In the genomic region with DNA sequence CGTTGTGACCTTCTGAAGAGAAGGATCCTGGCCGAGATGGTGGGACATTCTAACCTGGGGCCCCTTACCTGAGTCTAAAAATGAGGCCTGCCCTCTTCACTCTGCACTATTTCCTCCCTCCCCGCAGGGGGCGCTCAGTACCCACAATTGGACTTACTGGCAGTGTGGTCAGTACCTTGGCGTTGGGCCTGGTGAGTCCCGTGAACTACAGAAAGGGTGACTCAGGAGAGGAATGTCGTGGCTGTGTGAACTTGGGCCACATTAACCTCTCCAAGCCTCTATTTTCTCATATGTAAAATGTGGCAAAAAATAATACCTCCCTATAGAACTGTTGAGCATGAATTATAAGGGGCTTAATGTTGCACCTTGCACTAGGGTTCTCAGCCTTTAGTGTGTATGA, we compare ENCODE assay signal across 8 cellular contexts. TPM values are rescaled to one million over a fixed set of nuclear protein-coding genes. Genes with fewer than 3 reads are reported as not detected.
DNase-seq lines count a peak whose midpoint lies in the region; ATAC-seq and TF ChIP-seq lines count a peak whose summit lies in the region.

No MANE protein-coding gene starts in this region.

- H3K27ac Mint-ChIP-seq in activated naive CD4-positive, alpha-beta T cell treated with anti-CD3 and anti-CD28 coated beads, Interleukin-2, amount 50 U/mL, for 72 hours = peak overlapping the region in 1 of 2 donors; percentile 55

- no peak for TF ChIP-seq POLR2A in ovary (IDR thresholded peaks at IDR 0.05)
- no peak for TF ChIP-seq POLR2A in testis (IDR thresholded peaks at IDR 0.05)

- H3K9me3 ChIP-seq in ovary (no peaks in the 10 kb centered on the region), testis (no peaks in the 10 kb centered on the region)

- DNase-seq in GM12865 (ENCODE audit: low read depth) (peak; percentile 91), LoVo (ENCODE audit: low spot score) (peak; percentile 92), glomerular visceral epithelial cell (ENCODE audit: extremely low spot score) (peak; percentile 96), ovary (peak; percentile 95 to 98 (median 97)), testis (peak; percentile 98)
- peak; percentile 82 to 88 for DNase-seq in activated naive CD4-positive, alpha-beta T cell treated with anti-CD3 and anti-CD28 coated beads, Interleukin-2, amount 50 U/mL, for 72 hours (ENCODE audit: low spot score in 2 of 2)

- 3 to 5% (median 4%) methylated on average over 7 of the region's 7 CpGs for WGBS in ovary, 3 donors
- WGBS in testis, 2 donors = 7% methylated on average over 5 to 7 of the region's 7 CpGs

- peaks cover 0 to 6% of the 10 kb centered on the region in 2 donors for H3K36me3 Mint-ChIP-seq in activated naive CD4-positive, alpha-beta T cell treated with anti-CD3 and anti-CD28 coated beads, Interleukin-2, amount 50 U/mL, for 72 hours

- H3K27me3 ChIP-seq in ovary (no peaks in the 10 kb centered on the region), testis (no peaks in the 10 kb centered on the region)

- TF ChIP-seq EP300 in ovary (IDR thresholded peaks at IDR 0.05) = peak; percentile 80

- H3K4me1 ChIP-seq in ovary (ENCODE audit: insufficient read depth) (peaks cover 8% of the 10 kb centered on the region), testis (peaks cover 22% of the 10 kb centered on the region)

- no peak overlapping the region for H3K4me3 ChIP-seq in GM12865 (ENCODE audit: low read depth, low read length)
- H3K4me3 ChIP-seq in ovary = no peak overlapping the region
- H3K4me3 ChIP-seq in testis = no peak overlapping the region

- no peaks in the 10 kb centered on the region for H3K9me3 Mint-ChIP-seq in activated naive CD4-positive, alpha-beta T cell treated with anti-CD3 and anti-CD28 coated beads, Interleukin-2, amount 50 U/mL, for 72 hours

- peak; percentile 92 for TF ChIP-seq CTCF in GM12865 (IDR thresholded peaks at IDR 0.05; ENCODE audit: insufficient read depth, low read depth, low read length, missing control alignments)
- TF ChIP-seq CTCF in ovary (IDR thresholded peaks at IDR 0.05) = peak; percentile 78 to 95 (median 94)
- peak; percentile 84 to 97 (median 93) for TF ChIP-seq CTCF in testis (IDR thresholded peaks at IDR 0.05)

- H3K27ac ChIP-seq in ovary (peak overlapping the region in 1 of 2 donors; percentile 51), testis (peak overlapping the region; percentile 14 to 75)

- H3K36me3 ChIP-seq in ovary (no peaks in the 10 kb centered on the region), testis (ENCODE audit: low read depth, missing control alignments) (no peaks in the 10 kb centered on the region)

- intact Hi-C loops in ovary (cut with DNase I) (loop anchor here (5.0 to 10.0 kb wide), 8 partner anchors 52 to 362 kb away; partner anchors contain the start of genes EPN3 (in 2 of the 4), SPATA20 (in 2 of the 4) and ABCC3 (in 1 of the 4)), testis (cut with DNase I; ENCODE audit: low total_unique reads) (loop anchor here (5.0 to 10.0 kb wide), 2 partner anchors 60 to 142 kb away; no protein-coding TSS in a partner anchor)

- ATAC-seq in SK-N-SH treated with all-trans-retinoic acid at 6 μM for 48 hours (peak; percentile 54), GM19463 (IDR thresholded peaks at IDR 0.05; ENCODE audit: unreplicated experiment) (no peak)
- ATAC-seq in activated naive CD4-positive, alpha-beta T cell treated with anti-CD3 and anti-CD28 coated beads, Interleukin-2, amount 50 U/mL, for 72 hours = peak; percentile 40 to 51

TF ChIP-seq in SK-N-SH treated with all-trans-retinoic acid at 6 μM for 48 hours, 23 proteins besides CTCF, POLR2A, EP300 and RAD21:
- TF ChIP-seq PATZ1 (CRISPR knock-in tag; IDR thresholded peaks at IDR 0.05; ENCODE audit: borderline replicate concordance) = no peak
- 0 out of 2 replicates have a peak, but pooled peaks have one; percentile 65 for TF ChIP-seq ZFP3 (CRISPR knock-in tag; IDR thresholded peaks at IDR 0.05)
TF ChIP-seq in SK-N-SH treated with all-trans-retinoic acid at 6 μM for 48 hours: peak in this region for 1.

RNA-seq across cellular contexts. Expression of gene RSAD1, which starts 3.9 kb away (rescaled TPM):
- 10 to 100 TPM; 24.4 to 51.0 TPM for total RNA-seq in activated naive CD4-positive, alpha-beta T cell treated with anti-CD3 and anti-CD28 coated beads, Interleukin-2, amount 50 U/mL, for 72 hours
- 10 to 100 TPM; 21.2 to 48.0 (median 40.5) TPM for total RNA-seq in ovary
- 10 to 100 TPM; 24.2 to 26.2 TPM for polyA plus RNA-seq in ovary
- total RNA-seq in testis = 10 to 100 TPM; 35.7 to 38.0 TPM
- polyA plus RNA-seq in testis (ENCODE audit: insufficient read depth, low read depth, low replicate concordance) = 25.3 TPM

RNA-seq across cellular contexts. Expression of gene CHAD, which starts 13.8 kb away (rescaled TPM):
- total RNA-seq in activated naive CD4-positive, alpha-beta T cell treated with anti-CD3 and anti-CD28 coated beads, Interleukin-2, amount 50 U/mL, for 72 hours = not detected
- total RNA-seq in ovary (under 1 TPM in 6 of 7 donors, not detected in 1; 0.18 to 0.92 (median 0.46) TPM), testis (under 1 TPM; 0.79 to 0.81 TPM)
- polyA plus RNA-seq in ovary (1 to 10 TPM in 1 of 2 donors, under 1 TPM in 1; 0.29 to 2.5 TPM), testis (ENCODE audit: insufficient read depth, low read depth, low replicate concordance) (2.9 TPM)

RNA-seq across cellular contexts. Expression of gene MYCBPAP, which starts 25.7 kb away (rescaled TPM):
- 1 to 10 TPM in 1 of 2 donors, under 1 TPM in 1; 0.30 to 1.6 TPM for total RNA-seq in activated naive CD4-positive, alpha-beta T cell treated with anti-CD3 and anti-CD28 coated beads, Interleukin-2, amount 50 U/mL, for 72 hours
- total RNA-seq in ovary = 1 to 10 TPM; 2.5 to 8.1 (median 4.5) TPM
- polyA plus RNA-seq in ovary = 1 to 10 TPM; 3.2 to 9.7 TPM
- total RNA-seq in testis = 10 to 100 TPM; 75.9 to 91.7 TPM
- polyA plus RNA-seq in testis (ENCODE audit: insufficient read depth, low read depth, low replicate concordance) = 315 TPM

RNA-seq across cellular contexts. Expression of gene EPN3, which starts 50.0 kb away (rescaled TPM):
- total RNA-seq in activated naive CD4-positive, alpha-beta T cell treated with anti-CD3 and anti-CD28 coated beads, Interleukin-2, amount 50 U/mL, for 72 hours = not detected
- total RNA-seq in ovary (10 to 100 TPM in 6 of 7 donors, 1 to 10 TPM in 1; 8.8 to 33.4 (median 22.4) TPM), testis (1 to 10 TPM; 4.9 to 6.3 TPM)
- polyA plus RNA-seq in ovary (1 to 10 TPM; 6.2 to 7.3 TPM), testis (ENCODE audit: insufficient read depth, low read depth, low replicate concordance) (6.3 TPM)

RNA-seq across cellular contexts. Expression of gene ACSF2, which starts 56.5 kb away (rescaled TPM):
- total RNA-seq in activated naive CD4-positive, alpha-beta T cell treated with anti-CD3 and anti-CD28 coated beads, Interleukin-2, amount 50 U/mL, for 72 hours = 10 to 100 TPM; 23.6 to 27.3 TPM
- total RNA-seq in ovary (10 to 100 TPM; 26.7 to 86.0 (median 49.5) TPM), testis (10 to 100 TPM; 39.4 to 60.1 TPM)
- polyA plus RNA-seq in ovary (10 to 100 TPM; 39.1 to 49.5 TPM), testis (ENCODE audit: insufficient read depth, low read depth, low replicate concordance) (37.7 TPM)

Comparison
In these comparisons a context has a peak if more than half of its experiments do, and no peak if none do; other contexts are left out.
1. RNA of gene MYCBPAP, which starts 25.7 kb away (total RNA-seq): 75.9 to 91.7 TPM in testis; 2.5 to 8.1 TPM in ovary and 0.30 to 1.6 TPM in activated naive CD4-positive, alpha-beta T cell treated with anti-CD3 and anti-CD28 coated beads, Interleukin-2, amount 50 U/mL, for 72 hours; every median in the first group is over 4 times any median in the second.
2. Peak in every context shown above with its lines, with median percentiles within 50 percentile points of each other: DNase-seq and CTCF ChIP-seq.